1 cellular context compared by ENCODE assay signal in genomic region chr10:51422311-51423120, GRCh38.
TF ChIP-seq lines count a peak whose summit lies in the region.

No MANE protein-coding gene starts in this region.

TF ChIP-seq in K562, 482 proteins besides CTCF, POLR2A, EP300 and RAD21 (continued from another document):
- TF ChIP-seq ASH1L (IDR thresholded peaks at IDR 0.05; ENCODE audit: borderline replicate concordance, low read depth, partially characterized antibody) (no peak), ZNF140 (CRISPR knock-in tag; IDR thresholded peaks at IDR 0.05) (no peak), ZNF280A (IDR thresholded peaks at IDR 0.05; ENCODE audit: low read depth, partially characterized antibody) (no peak), CBX8 (IDR thresholded peaks at IDR 0.05; ENCODE audit: borderline replicate concordance, extremely low read depth, low read depth, low read length, poor library complexity, severe bottlenecking) (no peak)
- TF ChIP-seq, protein P1, sequence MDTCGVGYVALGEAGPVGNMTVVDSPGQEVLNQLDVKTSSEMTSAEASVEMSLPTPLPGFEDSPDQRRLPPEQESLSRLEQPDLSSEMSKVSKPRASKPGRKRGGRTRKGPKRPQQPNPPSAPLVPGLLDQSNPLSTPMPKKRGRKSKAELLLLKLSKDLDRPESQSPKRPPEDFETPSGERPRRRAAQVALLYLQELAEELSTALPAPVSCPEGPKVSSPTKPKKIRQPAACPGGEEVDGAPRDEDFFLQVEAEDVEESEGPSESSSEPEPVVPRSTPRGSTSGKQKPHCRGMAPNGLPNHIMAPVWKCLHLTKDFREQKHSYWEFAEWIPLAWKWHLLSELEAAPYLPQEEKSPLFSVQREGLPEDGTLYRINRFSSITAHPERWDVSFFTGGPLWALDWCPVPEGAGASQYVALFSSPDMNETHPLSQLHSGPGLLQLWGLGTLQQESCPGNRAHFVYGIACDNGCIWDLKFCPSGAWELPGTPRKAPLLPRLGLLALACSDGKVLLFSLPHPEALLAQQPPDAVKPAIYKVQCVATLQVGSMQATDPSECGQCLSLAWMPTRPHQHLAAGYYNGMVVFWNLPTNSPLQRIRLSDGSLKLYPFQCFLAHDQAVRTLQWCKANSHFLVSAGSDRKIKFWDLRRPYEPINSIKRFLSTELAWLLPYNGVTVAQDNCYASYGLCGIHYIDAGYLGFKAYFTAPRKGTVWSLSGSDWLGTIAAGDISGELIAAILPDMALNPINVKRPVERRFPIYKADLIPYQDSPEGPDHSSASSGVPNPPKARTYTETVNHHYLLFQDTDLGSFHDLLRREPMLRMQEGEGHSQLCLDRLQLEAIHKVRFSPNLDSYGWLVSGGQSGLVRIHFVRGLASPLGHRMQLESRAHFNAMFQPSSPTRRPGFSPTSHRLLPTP (IDR thresholded peaks at IDR 0.05; ENCODE audit: borderline replicate concordance, extremely low read depth, insufficient read length): no peak
